18 cellular contexts compared by ENCODE assay signal in genomic region chr3:136181741-136182140, GRCh38. TPM values are rescaled to one million over a fixed set of nuclear protein-coding genes. Genes with fewer than 3 reads are reported as not detected.
DNase-seq lines count a peak whose midpoint lies in the region; ATAC-seq, FAIRE-seq and TF ChIP-seq lines count a peak whose summit lies in the region.
"Had no signal": no experiment of that assay in that cellular context is flagged by ENCODE, and none has a peak within 500 bp of the region (broad histone marks: within the 10 kb centered on the region; RNA-seq: fewer than 3 reads in every experiment).

No MANE protein-coding gene starts in this region.

- H3K4me1 Mint-ChIP-seq in central memory CD8-positive, alpha-beta T cell, result peaks cover 59% of the 10 kb centered on the region
- peaks cover 46 to 92% (median 75%) of the 10 kb centered on the region in 7 donors for H3K4me1 Mint-ChIP-seq in naive thymus-derived CD4-positive, alpha-beta T cell

- no peak for DNase-seq in A549 (ENCODE audit: low read depth in 1 of 2, low spot score in 1 of 2)
- no peak for DNase-seq in central memory CD8-positive, alpha-beta T cell (ENCODE audit: low spot score in 2 of 2)
- DNase-seq in naive thymus-derived CD4-positive, alpha-beta T cell, result no peak
- no peak for DNase-seq in GM13976 (ENCODE audit: low spot score)
- DNase-seq in SJCRH30, result no peak
- no peak for DNase-seq in iPS-NIHi11 (ENCODE audit: low spot score)
- DNase-seq: CD8-positive, alpha-beta T cell; KG1; NCI-H1105 treated with DMSO at 0.1 percent for 48 hours; NCI-H1694 treated with DMSO at 0.1 percent for 48 hours; NCI-H510A; NCI-H82 had no signal

- peak overlapping the region; percentile 51; the same call in 2 of the 3 replicates for H3K4me2 ChIP-seq in A549
- H3K4me2 ChIP-seq: BLaER1 had no signal

- ATAC-seq in A549, result no peak
- no peak for ATAC-seq in central memory CD8-positive, alpha-beta T cell (replicated peaks; ENCODE audit: extremely low read depth, poor library complexity, severe bottlenecking)
- no peak for ATAC-seq in naive thymus-derived CD4-positive, alpha-beta T cell
- ATAC-seq in GM18909 (IDR thresholded peaks at IDR 0.05; ENCODE audit: poor library complexity, unreplicated experiment), result no peak
- ATAC-seq: CD8-positive, alpha-beta T cell had no signal

- peaks cover 22% of the 10 kb centered on the region for H3K36me3 Mint-ChIP-seq in central memory CD8-positive, alpha-beta T cell (ENCODE audit: insufficient read depth)
- peaks cover 0 to 12% (median 3%) of the 10 kb centered on the region in 5 donors for H3K36me3 Mint-ChIP-seq in naive thymus-derived CD4-positive, alpha-beta T cell

- FAIRE-seq in A549 (lab: Jason Lieb, UNC), result no peak
- FAIRE-seq: A204.1, GM12892, H54 had no signal

- H3K27ac ChIP-seq in A549 (no peak overlapping the region), HEK293 (ENCODE audit: extremely low read depth, low read depth, low read length) (no peak overlapping the region), SJCRH30 (no peak overlapping the region)
- no peak overlapping the region for H3K27ac ChIP-seq in naive thymus-derived CD4-positive, alpha-beta T cell (ENCODE audit: low read depth, low read length)
- H3K27ac ChIP-seq: BLaER1 had no signal

- H3K27me3 ChIP-seq in naive thymus-derived CD4-positive, alpha-beta T cell (ENCODE audit: control insufficient read depth in 2 of 2, insufficient read depth in 2 of 2, low read length in 2 of 2), result no peaks in the 10 kb centered on the region
- no peaks in the 10 kb centered on the region for H3K27me3 ChIP-seq in SJCRH30
- H3K27me3 ChIP-seq: BLaER1 had no signal

- CTCF ChIA-PET in A549 (lab: Yijun Ruan, JAX), result no interaction called here
- CTCF ChIA-PET in HEK293 (lab: Yijun Ruan, JAX), result interaction anchor here (0.6 kb wide), 1 partner anchor 101 kb away, joined by 4 read pairs; no protein-coding TSS in a partner anchor
- CTCF ChIA-PET in naive thymus-derived CD4-positive, alpha-beta T cell (lab: Charles Lee), result interaction anchor here (0.6 kb wide), 1 partner anchor 22 kb away, joined by 4 read pairs; no protein-coding TSS in a partner anchor

- H3K4me1 ChIP-seq in A549, result peaks cover 45% of the 10 kb centered on the region
- H3K4me1 ChIP-seq in HEK293 (ENCODE audit: control insufficient read depth, insufficient read depth, low read length), result peaks cover 3% of the 10 kb centered on the region
- H3K4me1 ChIP-seq in naive thymus-derived CD4-positive, alpha-beta T cell (ENCODE audit: control insufficient read depth in 2 of 2, insufficient read depth in 2 of 2, low read length in 2 of 2), result peaks cover 43 to 56% of the 10 kb centered on the region in 2 donors
- no peaks in the 10 kb centered on the region; the same call in 1 of the 2 replicates for H3K4me1 ChIP-seq in SJCRH30
- H3K4me1 ChIP-seq: BLaER1 had no signal

- TF ChIP-seq EP300 in A549 (IDR thresholded peaks at IDR 0.05), result no peak

- in situ Hi-C loops in GM13976 (cut with MboI; ENCODE audit: low sequenced_read_pairs, unreplicated experiment), result no loop called here

- TF ChIP-seq CTCF in A549 (IDR thresholded peaks at IDR 0.05) (no peak), HEK293 (tag by site-specific recombination; IDR thresholded peaks at IDR 0.05) (no peak), GM13976 (IDR thresholded peaks at IDR 0.05; ENCODE audit: borderline replicate concordance, control extremely low read depth, extremely low read depth, insufficient read depth, missing control alignments) (no peak)

- H3K9me3 ChIP-seq in A549 (no peaks in the 10 kb centered on the region), HEK293 (ENCODE audit: control insufficient read depth, insufficient read depth, low read depth, low read length) (no peaks in the 10 kb centered on the region), SJCRH30 (replicated peaks) (no peaks in the 10 kb centered on the region)
- H3K9me3 ChIP-seq in naive thymus-derived CD4-positive, alpha-beta T cell (ENCODE audit: control insufficient read depth in 2 of 3, low read length in 3 of 3), result no peaks in the 10 kb centered on the region

- H3K27ac Mint-ChIP-seq in central memory CD8-positive, alpha-beta T cell (ENCODE audit: low read depth), result peak overlapping the region; percentile 90
- peak overlapping the region in 1 of 9 donors; percentile 60 for H3K27ac Mint-ChIP-seq in naive thymus-derived CD4-positive, alpha-beta T cell

- H3K27me3 Mint-ChIP-seq in central memory CD8-positive, alpha-beta T cell, result no peaks in the 10 kb centered on the region
- no peaks in the 10 kb centered on the region for H3K27me3 Mint-ChIP-seq in naive thymus-derived CD4-positive, alpha-beta T cell

- H3K4me3 Mint-ChIP-seq in central memory CD8-positive, alpha-beta T cell, result peak overlapping the region; percentile 67
- H3K4me3 Mint-ChIP-seq in naive thymus-derived CD4-positive, alpha-beta T cell, result peak overlapping the region in 6 of 10 donors; percentile 35 to 98 (median 80)

- H3K36me3 ChIP-seq in HEK293 (ENCODE audit: control insufficient read depth in 2 of 2, insufficient read depth in 1 of 2, low read length in 2 of 2) (no peaks in the 10 kb centered on the region; a peak in 1 of 3 replicates), SJCRH30 (0 out of 2 replicates have a peak, but pooled peaks cover 2% of the 10 kb centered on the region)
- no peaks in the 10 kb centered on the region for H3K36me3 ChIP-seq in naive thymus-derived CD4-positive, alpha-beta T cell (ENCODE audit: control insufficient read depth in 2 of 3, insufficient read depth in 3 of 3, low read length in 3 of 3)

- intact Hi-C loops in naive thymus-derived CD4-positive, alpha-beta T cell (cut with micrococcal nuclease), result no loop called here

- H3K9me3 Mint-ChIP-seq in central memory CD8-positive, alpha-beta T cell, result no peaks in the 10 kb centered on the region
- H3K9me3 Mint-ChIP-seq in naive thymus-derived CD4-positive, alpha-beta T cell, result no peaks in the 10 kb centered on the region
- H3K9me3 Mint-ChIP-seq: CD8-positive, alpha-beta T cell had no signal

- H3K4me3 ChIP-seq in A549, result no peak overlapping the region
- H3K4me3 ChIP-seq in HEK293 (ENCODE audit: low read depth, low read length), result no peak overlapping the region
- no peak overlapping the region for H3K4me3 ChIP-seq in naive thymus-derived CD4-positive, alpha-beta T cell (ENCODE audit: low read length)
- no peak overlapping the region for H3K4me3 ChIP-seq in SJCRH30
- H3K4me3 ChIP-seq: BLaER1 had no signal

- no peak for TF ChIP-seq POLR2A in A549 (IDR thresholded peaks at IDR 0.05; ENCODE audit: low read length)

- TF ChIP-seq RAD21 in A549 (conservative IDR thresholded peaks at IDR 0.05 in 1 of 2, IDR thresholded peaks at IDR 0.05 in 1 of 2), result no peak

- POLR2A ChIA-PET in A549 (lab: Yijun Ruan, JAX), result no interaction called here
- POLR2A ChIA-PET in HEK293 (lab: Yijun Ruan, JAX), result interaction anchor here (1.6 kb wide), 1 partner anchor 15 kb away, joined by 7 read pairs; the partner anchor contains the start of gene MSL2
- POLR2A ChIA-PET in naive thymus-derived CD4-positive, alpha-beta T cell (lab: Charles Lee), result interaction anchor here (1.0 to 1.3 kb wide), 2 partner anchors 13 to 15 kb away, joined by 3 to 4 read pairs; no protein-coding TSS in a partner anchor

- WGBS in A549 (ENCODE audit: missing lambda C conversion rate), result 90% methylated on average over 8 of the region's 8 CpGs

TF ChIP-seq in A549, 52 proteins besides CTCF, POLR2A, EP300 and RAD21:
- TF ChIP-seq ZC3H11A (IDR thresholded peaks at IDR 0.05) (peak; percentile 31; the same call in 1 of the 2 replicates), RARB (CRISPR knock-in tag; IDR thresholded peaks at IDR 0.05) (no peak)

TF ChIP-seq in HEK293, 187 proteins besides CTCF, POLR2A, EP300 and RAD21 (continues in another document):
- TF ChIP-seq ZNF837 (tag by site-specific recombination; IDR thresholded peaks at IDR 0.05), result no peak
- TF ChIP-seq ZNF791 (tag by site-specific recombination; IDR thresholded peaks at IDR 0.05), result no peak
- no peak for TF ChIP-seq HOXD13 (CRISPR knock-in tag; IDR thresholded peaks at IDR 0.05; ENCODE audit: borderline replicate concordance)
- no peak for TF ChIP-seq ZNF785 (tag by site-specific recombination; IDR thresholded peaks at IDR 0.05)
- TF ChIP-seq ZNF175 (tag by site-specific recombination; IDR thresholded peaks at IDR 0.05), result no peak
- no peak for TF ChIP-seq ZNF48 (tag by site-specific recombination; IDR thresholded peaks at IDR 0.05)
- TF ChIP-seq, protein P1, sequence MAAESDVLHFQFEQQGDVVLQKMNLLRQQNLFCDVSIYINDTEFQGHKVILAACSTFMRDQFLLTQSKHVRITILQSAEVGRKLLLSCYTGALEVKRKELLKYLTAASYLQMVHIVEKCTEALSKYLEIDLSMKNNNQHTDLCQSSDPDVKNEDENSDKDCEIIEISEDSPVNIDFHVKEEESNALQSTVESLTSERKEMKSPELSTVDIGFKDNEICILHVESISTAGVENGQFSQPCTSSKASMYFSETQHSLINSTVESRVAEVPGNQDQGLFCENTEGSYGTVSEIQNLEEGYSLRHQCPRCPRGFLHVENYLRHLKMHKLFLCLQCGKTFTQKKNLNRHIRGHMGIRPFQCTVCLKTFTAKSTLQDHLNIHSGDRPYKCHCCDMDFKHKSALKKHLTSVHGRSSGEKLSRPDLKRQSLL (tag by site-specific recombination; IDR thresholded peaks at IDR 0.05), result no peak
- TF ChIP-seq MEIS1 (CRISPR knock-in tag; IDR thresholded peaks at IDR 0.05; ENCODE audit: borderline replicate concordance), result no peak
- no peak for TF ChIP-seq ZNF404 (tag by site-specific recombination; IDR thresholded peaks at IDR 0.05)

RNA-seq across cellular contexts. Expression of gene MSL2, which starts 14.4 kb away (rescaled TPM):
- 8.4 and 9.9 TPM in 2 replicates for polyA plus RNA-seq in A549 (2011; rRNA removed)
- polyA plus RNA-seq in A549 (2012; cell fraction: cytosol; rRNA removed), result 1.8 and 1.9 TPM in 2 replicates
- polyA plus RNA-seq in A549 (2012; cell fraction: nucleus; rRNA removed), result 1.4 and 2.5 TPM in 2 replicates
- 9.4 to 10.2 TPM (median 10.1 TPM) in 3 replicates for polyA plus RNA-seq in A549 (2017; fragmentation: RNase III; extraction: RNeasy Plus Mini Kit Qiagen cat#74134 plus additional on column Dnase treatment)
- 8.6 and 8.7 TPM in 2 replicates for polyA minus RNA-seq in A549 (2011; rRNA and poly(A)+ RNA removed)
- total RNA-seq in naive thymus-derived CD4-positive, alpha-beta T cell, result 100 to 1,000 TPM in 3 of 5 experiments, 10 to 100 TPM in 2; 57.8 to 110 (median 107) TPM
- 10 to 100 TPM; 40.9 to 42.8 TPM for polyA plus RNA-seq in naive thymus-derived CD4-positive, alpha-beta T cell
- total RNA-seq in SJCRH30 (2014; rRNA removed; shearing (Covaris generic)), result 23.5 and 26.2 TPM in 2 replicates

Comparison
In these comparisons a context has a peak if more than half of its experiments do, and no peak if none do; other contexts are left out.
1. Of the 5 proteins assayed by ChIP-seq in both HEK293 and A549: peak only in HEK293: REST; only in A549: none; in both: none; in neither: 4.